In the genomic region with DNA sequence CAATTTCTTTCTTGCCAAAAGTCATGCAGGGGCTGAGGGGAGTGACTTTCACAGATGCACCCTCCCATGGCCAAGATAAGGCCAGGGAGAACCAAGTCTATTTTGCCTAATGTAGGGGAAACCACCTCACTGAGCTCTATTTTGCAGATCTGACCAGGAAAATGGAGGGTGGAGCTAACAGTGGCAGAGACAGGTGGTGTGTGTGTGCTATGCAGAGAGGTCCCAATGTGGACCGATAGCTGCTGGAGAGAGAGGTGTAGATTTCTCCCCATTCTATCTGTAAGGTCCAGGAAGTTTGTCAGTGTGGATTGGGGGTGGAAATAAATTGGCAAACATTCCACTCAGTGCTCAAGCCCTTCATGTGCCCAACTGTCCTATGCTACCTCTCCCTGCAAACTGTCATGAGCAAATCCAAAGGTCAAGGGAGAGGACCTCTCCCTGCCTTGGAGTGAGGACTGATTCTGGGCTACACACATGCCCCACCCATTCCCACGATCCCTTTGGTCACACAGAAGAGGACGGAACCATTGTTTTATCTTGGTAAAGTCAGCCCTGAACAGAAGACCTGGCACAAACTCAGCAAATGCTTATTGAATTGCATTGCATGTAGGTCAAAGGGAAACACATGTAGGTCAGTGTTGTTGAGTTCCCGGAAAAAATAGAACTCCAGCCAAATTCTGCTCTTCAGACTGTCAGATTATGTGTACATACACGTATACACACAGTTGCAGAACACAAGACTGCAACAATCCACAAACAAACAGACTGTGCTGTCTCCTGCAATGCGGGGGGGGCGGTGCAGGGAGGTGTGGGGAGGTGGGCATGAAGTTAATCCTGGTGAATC, we compare ENCODE assay signal across 17 cellular contexts.
A peak's percentile ranks its signal among the peaks of the same experiment; 100 is the strongest.
DNase-seq lines count a peak whose midpoint lies in the region; ATAC-seq and TF ChIP-seq lines count a peak whose summit lies in the region.
"Had no signal": no experiment of that assay in that cellular context is flagged by ENCODE, and none has a peak within 500 bp of the region (broad histone marks: within the 10 kb centered on the region; RNA-seq: fewer than 3 reads in every experiment).

No MANE protein-coding gene starts in this region.

- H3K36me3 Mint-ChIP-seq in Calu3 (ENCODE audit: insufficient read depth, unreplicated experiment): peaks cover 52% of the 10 kb centered on the region

- H3K27ac ChIP-seq in adrenal gland (no peak overlapping the region), osteoblast (ENCODE audit: low read depth, low read length) (no peak overlapping the region), uterus (no peak overlapping the region)
- H3K27ac ChIP-seq: foreskin keratinocyte, neural progenitor cell had no signal

- no TSS peak for BruUV-seq in Calu3 (replicated peaks; lab: Mats Ljungman, UMichigan)

- H3K9me3 Mint-ChIP-seq in Calu3 (ENCODE audit: low read depth, unreplicated experiment): no peaks in the 10 kb centered on the region
- H3K9me3 Mint-ChIP-seq: neural progenitor cell had no signal

- H3K4me3 ChIP-seq in adrenal gland (no peak overlapping the region), osteoblast (ENCODE audit: insufficient read depth, low read length) (no peak overlapping the region), uterus (no peak overlapping the region)
- H3K4me3 ChIP-seq: GM12878, neural progenitor cell had no signal

- H3K4me2 ChIP-seq in osteoblast (ENCODE audit: insufficient read depth, low read length): no peak overlapping the region
- H3K4me2 ChIP-seq: neural progenitor cell had no signal

- WGBS in adrenal gland, 4 donors: 37 to 44% (median 41%) methylated on average over 7 of the region's 7 CpGs

- H3K4me3 Mint-ChIP-seq in Calu3 (ENCODE audit: low read depth, unreplicated experiment): no peak overlapping the region
- H3K4me3 Mint-ChIP-seq: neural progenitor cell had no signal

- H3K27me3 Mint-ChIP-seq in Calu3 (ENCODE audit: unreplicated experiment): no peaks in the 10 kb centered on the region

- H3K4me1 ChIP-seq in adrenal gland (replicated peaks in 1 of 2): peaks cover 11 to 13% of the 10 kb centered on the region in 2 donors
- peaks cover 21% of the 10 kb centered on the region for H3K4me1 ChIP-seq in osteoblast (ENCODE audit: insufficient read depth, low read length)
- H3K4me1 ChIP-seq in uterus: no peaks in the 10 kb centered on the region
- H3K4me1 ChIP-seq: foreskin keratinocyte had no signal

- CTCF ChIA-PET in Calu3 (lab: Charles Lee): no interaction called here

- H3K27me3 ChIP-seq in adrenal gland: no peaks in the 10 kb centered on the region
- H3K27me3 ChIP-seq in osteoblast (ENCODE audit: insufficient read depth, low read length): no peaks in the 10 kb centered on the region
- no peaks in the 10 kb centered on the region for H3K27me3 ChIP-seq in uterus
- H3K27me3 ChIP-seq: neural progenitor cell had no signal

- intact Hi-C loops in Calu3 (cut with micrococcal nuclease; ENCODE audit: unreplicated experiment) (no loop called here), adrenal gland (cut with DNase I) (no loop called here), uterus (cut with DNase I; ENCODE audit: low total_unique reads) (no loop called here)

- peak overlapping the region; percentile 6 for H2AFZ ChIP-seq in osteoblast (ENCODE audit: low read length)
- H2AFZ ChIP-seq: neural progenitor cell had no signal

- TF ChIP-seq POLR2A in adrenal gland (IDR thresholded peaks at IDR 0.05) (no peak), uterus (IDR thresholded peaks at IDR 0.05) (no peak)

- H3K9me3 ChIP-seq in adrenal gland (replicated peaks in 1 of 3) (no peaks in the 10 kb centered on the region), osteoblast (ENCODE audit: low read depth, low read length) (no peaks in the 10 kb centered on the region), uterus (no peaks in the 10 kb centered on the region)

- DNase-seq in Calu3 (no peak), adrenal gland (peak in 5 of 7 donors; percentile 47 to 77 (median 63)), glomerular endothelial cell (ENCODE audit: extremely low read depth, low read depth, low spot score) (peak; percentile 65), osteoblast (ENCODE audit: insufficient read length, low spot score, missing footprints) (no peak), uterus (no peak), 8988T (no peak), NCI-H748 (lab: John Stamatoyannopoulos, UW; ENCODE audit: unreplicated experiment) (no peak)
- DNase-seq: activated CD8-positive, alpha-beta memory T cell treated with anti-CD3 and anti-CD28 coated beads for 24 hours; activated naive CD4-positive, alpha-beta T cell; cerebellar nuclear complex; DMS79 treated with DMSO at 0.1 percent for 48 hours; foreskin keratinocyte; NCI-H2227 treated with DMSO at 0.1 percent for 48 hours; stimulated activated CD4-positive, alpha-beta T cell treated with anti-CD3 and anti-CD28 coated beads, Interleukin-15, amount 100 ng/mL, for 24 hours had no signal

- ATAC-seq in GM21526 (IDR thresholded peaks at IDR 0.05; ENCODE audit: low FRiP score, unreplicated experiment): no peak
- ATAC-seq: foreskin keratinocyte, GM12878 had no signal

- TF ChIP-seq CTCF in Calu3 (IDR thresholded peaks at IDR 0.05; ENCODE audit: unreplicated experiment): no peak
- no peak for TF ChIP-seq CTCF in adrenal gland (IDR thresholded peaks at IDR 0.05)
- TF ChIP-seq CTCF in osteoblast (IDR thresholded peaks at IDR 0.05; ENCODE audit: extremely low read depth, low read depth, low read length): no peak
- no peak for TF ChIP-seq CTCF in uterus (IDR thresholded peaks at IDR 0.05)

- H3K36me3 ChIP-seq in adrenal gland (replicated peaks in 1 of 2) (no peaks in the 10 kb centered on the region), osteoblast (ENCODE audit: insufficient read depth, low read length) (no peaks in the 10 kb centered on the region), uterus (no peaks in the 10 kb centered on the region)
- H3K36me3 ChIP-seq: neural progenitor cell had no signal

- H3K4me1 Mint-ChIP-seq in Calu3 (ENCODE audit: low read depth, unreplicated experiment): peaks cover 26% of the 10 kb centered on the region

- H4K20me1 ChIP-seq in osteoblast (ENCODE audit: insufficient read depth, low read length): no peaks in the 10 kb centered on the region

- H3K79me2 ChIP-seq in osteoblast (ENCODE audit: insufficient read depth, low read length): no peaks in the 10 kb centered on the region

- H3K27ac Mint-ChIP-seq in Calu3 (ENCODE audit: unreplicated experiment): peak overlapping the region; percentile 41
- H3K27ac Mint-ChIP-seq: neural progenitor cell had no signal

Comparison
In these comparisons a context has a peak if more than half of its experiments do, and no peak if none do; other contexts are left out.
1. DNase-seq: peak in adrenal gland (5 of 7) and glomerular endothelial cell (single experiment); none in Calu3 (single experiment), osteoblast (single experiment), uterus (0 of 2), 8988T (single experiment) and NCI-H748 (single experiment).